18 cellular contexts compared by ENCODE assay signal in the genomic region with DNA sequence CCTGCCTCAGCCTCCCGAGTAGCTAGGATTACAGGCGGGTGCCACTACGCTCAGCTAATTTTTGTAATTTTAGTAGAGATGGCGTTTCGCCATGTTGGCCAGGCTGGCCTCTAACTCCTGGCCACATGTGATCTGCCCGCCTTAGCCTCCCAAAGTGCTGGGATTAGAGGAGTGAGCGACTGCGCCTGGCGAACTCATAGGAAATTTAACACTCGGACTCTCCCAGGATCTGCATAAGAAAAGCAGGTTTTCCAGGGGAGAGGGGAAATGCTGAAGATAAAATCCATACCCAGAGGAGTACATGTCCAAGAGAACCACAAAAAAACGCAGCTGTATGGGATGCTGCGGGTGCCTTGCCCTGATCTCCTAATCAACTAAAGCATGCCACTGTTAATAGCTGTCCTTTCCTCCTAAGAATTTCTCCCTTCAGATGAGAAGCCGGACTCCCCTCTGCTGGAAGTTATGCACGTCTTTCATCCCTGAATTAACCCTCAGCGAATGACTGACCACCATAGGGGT. TPM values are rescaled to one million over a fixed set of nuclear protein-coding genes. Genes with fewer than 3 reads are reported as not detected.
DNase-seq lines count a peak whose midpoint lies in the region; ATAC-seq and TF ChIP-seq lines count a peak whose summit lies in the region.
"Had no signal": no experiment of that assay in that cellular context is flagged by ENCODE, and none has a peak within 500 bp of the region (broad histone marks: within the 10 kb centered on the region; RNA-seq: fewer than 3 reads in every experiment).

No MANE protein-coding gene starts in this region.

- ATAC-seq in left ventricle myocardium superior (peak; percentile 12), left cardiac atrium (no peak), RWPE2 (ENCODE audit: low read depth) (no peak)

- intact Hi-C loops in left ventricle myocardium superior (cut with micrococcal nuclease) (no loop called here), left cardiac atrium (cut with DNase I) (no loop called here), tibial artery (cut with DNase I; ENCODE audit: low total_unique reads) (no loop called here)

- no peak overlapping the region for H3K9ac ChIP-seq in mesendoderm (ENCODE audit: low read length)

- H3K9me3 ChIP-seq in RWPE2 (ENCODE audit: severe bottlenecking) (no peaks in the 10 kb centered on the region), tibial artery (no peaks in the 10 kb centered on the region)

- H3K4me3 ChIP-seq in RWPE2 (ENCODE audit: severe bottlenecking) (no peak overlapping the region), mesendoderm (ENCODE audit: low read length) (no peak overlapping the region), tibial artery (no peak overlapping the region)
- H3K4me3 ChIP-seq: SK-N-MC had no signal

- H3K27me3 ChIP-seq in RWPE2 (ENCODE audit: insufficient read depth, poor library complexity, severe bottlenecking) (no peaks in the 10 kb centered on the region), mesendoderm (ENCODE audit: insufficient read depth, low read length, poor library complexity) (no peaks in the 10 kb centered on the region), tibial artery (no peaks in the 10 kb centered on the region)

- H2AK5ac ChIP-seq in mesendoderm (ENCODE audit: low read length) = peak overlapping the region; percentile 37

- no peak overlapping the region for H2BK15ac ChIP-seq in mesendoderm (replicated peaks; ENCODE audit: low read depth)

- H3K18ac ChIP-seq in mesendoderm (ENCODE audit: low read length) = no peak overlapping the region

- H2BK120ac ChIP-seq in mesendoderm (ENCODE audit: low read depth, low read length) = no peak overlapping the region

- peak overlapping the region; percentile 52 for H4K5ac ChIP-seq in mesendoderm (ENCODE audit: low read length)

- H4K8ac ChIP-seq in mesendoderm (ENCODE audit: low read depth, low read length) = no peak overlapping the region

- H3K4me2 ChIP-seq in mesendoderm (ENCODE audit: low read length) = no peak overlapping the region

- peak overlapping the region; percentile 48 for H3K27ac ChIP-seq in RWPE2 (ENCODE audit: poor library complexity, severe bottlenecking)
- no peak overlapping the region for H3K27ac ChIP-seq in mesendoderm (ENCODE audit: low read depth, low read length)
- no peak overlapping the region for H3K27ac ChIP-seq in tibial artery
- H3K27ac ChIP-seq: HL-60, SK-N-MC had no signal

- H3K4me1 ChIP-seq in RWPE2 (ENCODE audit: insufficient read depth, poor library complexity, severe bottlenecking) (peaks cover 26% of the 10 kb centered on the region), mesendoderm (ENCODE audit: control insufficient read depth, low read depth, low read length) (peaks cover 8% of the 10 kb centered on the region), tibial artery (peaks cover 0 to 7% (median 0%) of the 10 kb centered on the region in 4 donors)

- peak overlapping the region; percentile 37 for H2BK5ac ChIP-seq in mesendoderm (ENCODE audit: low read length)

- WGBS in mesendoderm (ENCODE audit: extremely low coverage, insufficient coverage, low lambda C conversion rate) = no CpG with 5 or more reads among the region's 15 CpGs

- peak overlapping the region; percentile 22 for H3K56ac ChIP-seq in mesendoderm (ENCODE audit: low read length)

- TF ChIP-seq CTCF in RWPE2 (IDR thresholded peaks at IDR 0.05; ENCODE audit: poor library complexity, severe bottlenecking) (no peak), tibial artery (IDR thresholded peaks at IDR 0.05) (no peak)

- no peak overlapping the region for H3K23ac ChIP-seq in mesendoderm (ENCODE audit: low read length)

- H3K36me3 ChIP-seq in RWPE2 (ENCODE audit: low read depth) = no peaks in the 10 kb centered on the region
- no peaks in the 10 kb centered on the region for H3K36me3 ChIP-seq in mesendoderm (ENCODE audit: control insufficient read depth, insufficient read depth, low read length)
- H3K36me3 ChIP-seq in tibial artery = no peaks in the 10 kb centered on the region

- no peak for DNase-seq in left ventricle myocardium superior
- no peak for DNase-seq in left cardiac atrium
- no peak for DNase-seq in RWPE2 (ENCODE audit: low spot score)
- DNase-seq in mesendoderm = peak; percentile 21
- DNase-seq in pons (ENCODE audit: low spot score) = no peak
- no peak for DNase-seq in tibial artery
- no peak for DNase-seq in epidermal melanocyte (ENCODE audit: insufficient read length, low spot score)
- DNase-seq in activated CD4-positive, alpha-beta T cell treated with anti-CD3 and anti-CD28 coated beads, Interleukin-2, amount 50 U/mL, for 1 hour = no peak
- DNase-seq: Karpas-422, NCI-H1092, NCI-H1417 treated with DMSO at 0.1 percent for 48 hours, NCI-H1694 treated with DMSO at 0.1 percent for 48 hours, NCI-H2081, NCI-H2227 treated with DMSO at 0.1 percent for 48 hours, RPMI8226, SIG-M5 had no signal

- no peaks in the 10 kb centered on the region for H3K79me2 ChIP-seq in mesendoderm (ENCODE audit: control insufficient read depth, insufficient read depth, low read length)

- no peak overlapping the region for H3K4ac ChIP-seq in mesendoderm (ENCODE audit: low read depth, low read length)

- H3K79me1 ChIP-seq in mesendoderm (ENCODE audit: low read length) = no peaks in the 10 kb centered on the region

RNA-seq across cellular contexts. Expression of a gene that starts 25.3 kb away (rescaled TPM):
- total RNA-seq in left ventricle myocardium superior = 175 TPM
- total RNA-seq in left cardiac atrium = 100 to 1,000 TPM; 234 to 243 TPM
- polyA plus RNA-seq in mesendoderm (2013, experiment 1 of 2) = 2.6 TPM
- polyA plus RNA-seq in mesendoderm (2013, experiment 2 of 2) = 2.6 TPM
